ENCODE assay signal across 12 cellular contexts in the genomic region with DNA sequence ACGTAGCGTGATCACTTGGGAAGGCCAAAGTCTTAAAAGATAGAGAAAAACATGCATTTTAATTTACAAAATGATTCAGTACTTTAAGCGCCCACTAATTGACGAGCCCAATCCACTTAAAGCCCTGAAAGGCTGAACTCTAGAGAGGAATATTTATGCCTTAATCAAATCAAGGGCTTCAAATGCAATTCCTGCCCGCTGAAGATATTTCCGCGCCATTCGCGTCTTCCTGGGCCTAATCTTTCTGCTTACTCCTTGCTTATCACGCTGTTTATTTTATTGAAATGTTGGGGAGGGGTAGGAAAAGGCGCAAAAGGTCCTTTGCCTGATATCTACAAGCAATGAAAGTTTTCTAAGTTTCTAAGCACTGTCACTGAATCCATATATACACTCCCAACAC. TPM values are rescaled to one million over a fixed set of nuclear protein-coding genes. Genes with fewer than 3 reads are reported as not detected.
A peak's percentile ranks its signal among the peaks of the same experiment; 100 is the strongest.
DNase-seq lines count a peak whose midpoint lies in the region; ATAC-seq and TF ChIP-seq lines count a peak whose summit lies in the region.
"Had no signal": no experiment of that assay in that cellular context is flagged by ENCODE, and none has a peak within 500 bp of the region (broad histone marks: within the 10 kb centered on the region; RNA-seq: fewer than 3 reads in every experiment).

No MANE protein-coding gene starts in this region.

- intact Hi-C loops in right cardiac atrium (cut with DNase I): no loop called here
- intact Hi-C loops in gastrocnemius medialis (cut with DNase I; ENCODE audit: low total_unique reads): loop anchor here (5.0 to 10.0 kb wide), 3 partner anchors 547 to 775 kb away; no protein-coding TSS in a partner anchor
- intact Hi-C loops in activated T-helper 1 cell treated with anti-CD3 and anti-CD28 coated beads, Interleukin-12 subunit alpha, Interleukin-12 subunit beta, Interleukin-2, Interleukin-4 antibody, amounts not matched to agents 30 ng/mL and 10 ng/mL and 1 ng/mL, durations not matched to agents 14 hours and 24 hours and 36 hours (cut with micrococcal nuclease): loop anchor here (5.0 kb wide), 3 partner anchors 238 to 1208 kb away; a partner anchor contains a TSS

- POLR2A ChIA-PET in WTC11 (lab: Charles Lee): no interaction called here

- peaks cover 88% of the 10 kb centered on the region for H3K4me1 Mint-ChIP-seq in WTC11
- H3K4me1 Mint-ChIP-seq in activated T-helper 1 cell treated with anti-CD3 and anti-CD28 coated beads, Interleukin-12 subunit alpha, Interleukin-12 subunit beta, Interleukin-2, Interleukin-4 antibody, amounts not matched to agents 30 ng/mL and 10 ng/mL and 1 ng/mL, durations not matched to agents 14 hours and 24 hours and 36 hours (ENCODE audit: low read depth): peaks cover 13% of the 10 kb centered on the region
- H3K4me1 Mint-ChIP-seq in effector memory CD8-positive, alpha-beta T cell (ENCODE audit: low read depth in 2 of 2): peaks cover 9 to 16% of the 10 kb centered on the region in 2 donors

- peaks cover 98% of the 10 kb centered on the region for H3K27me3 Mint-ChIP-seq in WTC11 (ENCODE audit: low read depth)
- peaks cover 63% of the 10 kb centered on the region for H3K27me3 Mint-ChIP-seq in activated T-helper 1 cell treated with anti-CD3 and anti-CD28 coated beads, Interleukin-12 subunit alpha, Interleukin-12 subunit beta, Interleukin-2, Interleukin-4 antibody, amounts not matched to agents 30 ng/mL and 10 ng/mL and 1 ng/mL, durations not matched to agents 14 hours and 24 hours and 36 hours (ENCODE audit: insufficient read depth)
- peaks cover 66 to 98% of the 10 kb centered on the region in 2 donors for H3K27me3 Mint-ChIP-seq in effector memory CD8-positive, alpha-beta T cell

- CTCF ChIA-PET in WTC11 (lab: Charles Lee): interaction anchor here (0.7 kb wide), 1 partner anchor 200 kb away, joined by 3 read pairs; no protein-coding TSS in a partner anchor

- peak overlapping the region; percentile 91 for H3K4me3 ChIP-seq in right cardiac atrium (ENCODE audit: low read length)
- peak overlapping the region in 3 of 4 donors; percentile 65 to 88 (median 79) for H3K4me3 ChIP-seq in gastrocnemius medialis

- H3K4me3 Mint-ChIP-seq in WTC11: peak overlapping the region; percentile 41
- H3K4me3 Mint-ChIP-seq in activated T-helper 1 cell treated with anti-CD3 and anti-CD28 coated beads, Interleukin-12 subunit alpha, Interleukin-12 subunit beta, Interleukin-2, Interleukin-4 antibody, amounts not matched to agents 30 ng/mL and 10 ng/mL and 1 ng/mL, durations not matched to agents 14 hours and 24 hours and 36 hours: no peak overlapping the region
- H3K4me3 Mint-ChIP-seq in effector memory CD8-positive, alpha-beta T cell: no peak overlapping the region
- H3K4me3 Mint-ChIP-seq: activated T-helper 17 cell treated with anti-CD3 and anti-CD28 coated beads, Interleukin-2, amount 50 U/mL, for 72 hours had no signal

- 72% methylated on average over 11 of the region's 11 CpGs for WGBS in right cardiac atrium

- no peaks in the 10 kb centered on the region for H3K27me3 ChIP-seq in right cardiac atrium (ENCODE audit: control insufficient read depth, insufficient read depth)
- no peaks in the 10 kb centered on the region for H3K27me3 ChIP-seq in gastrocnemius medialis

- ATAC-seq in WTC11 (no peak), right cardiac atrium (no peak), gastrocnemius medialis (no peak)
- ATAC-seq in effector memory CD8-positive, alpha-beta T cell (replicated peaks): no peak
- ATAC-seq: activated T-helper 17 cell treated with anti-CD3 and anti-CD28 coated beads, Interleukin-2, amount 50 U/mL, for 72 hours had no signal

- H3K27ac ChIP-seq in right cardiac atrium (ENCODE audit: low read length): no peak overlapping the region
- peak overlapping the region; percentile 85 to 97 (median 94) for H3K27ac ChIP-seq in gastrocnemius medialis
- H3K27ac ChIP-seq: WERI-Rb-1 had no signal

- in situ Hi-C loops in gastrocnemius medialis (cut with MboI; ENCODE audit: low sequenced_read_pairs in 4 of 4): loop anchor here in 1 of 4 donors (25.0 kb wide), 1 partner anchor 657 kb away; no protein-coding TSS in a partner anchor

- no peak for TF ChIP-seq POLR2A in gastrocnemius medialis (IDR thresholded peaks at IDR 0.05)

- peaks cover 2% of the 10 kb centered on the region for H3K4me1 ChIP-seq in right cardiac atrium (ENCODE audit: control insufficient read depth, insufficient read depth, low read length)
- H3K4me1 ChIP-seq in gastrocnemius medialis: peaks cover 11 to 15% of the 10 kb centered on the region in 2 donors

- H3K27ac Mint-ChIP-seq in WTC11: no peak overlapping the region
- H3K27ac Mint-ChIP-seq in activated T-helper 1 cell treated with anti-CD3 and anti-CD28 coated beads, Interleukin-12 subunit alpha, Interleukin-12 subunit beta, Interleukin-2, Interleukin-4 antibody, amounts not matched to agents 30 ng/mL and 10 ng/mL and 1 ng/mL, durations not matched to agents 14 hours and 24 hours and 36 hours: no peak overlapping the region
- H3K27ac Mint-ChIP-seq in effector memory CD8-positive, alpha-beta T cell: no peak overlapping the region
- H3K27ac Mint-ChIP-seq: activated T-helper 17 cell treated with anti-CD3 and anti-CD28 coated beads, Interleukin-2, amount 50 U/mL, for 72 hours had no signal

- H3K36me3 ChIP-seq in gastrocnemius medialis: peaks cover 0 to 44% of the 10 kb centered on the region in 2 donors
- H3K36me3 ChIP-seq: transverse colon, WERI-Rb-1 had no signal

- no peaks in the 10 kb centered on the region for H3K9me3 ChIP-seq in right cardiac atrium (ENCODE audit: control insufficient read depth, low read length)
- H3K9me3 ChIP-seq in gastrocnemius medialis: no peaks in the 10 kb centered on the region
- H3K9me3 ChIP-seq: transverse colon had no signal

- H3K36me3 Mint-ChIP-seq in WTC11: no peaks in the 10 kb centered on the region
- H3K36me3 Mint-ChIP-seq in activated T-helper 1 cell treated with anti-CD3 and anti-CD28 coated beads, Interleukin-12 subunit alpha, Interleukin-12 subunit beta, Interleukin-2, Interleukin-4 antibody, amounts not matched to agents 30 ng/mL and 10 ng/mL and 1 ng/mL, durations not matched to agents 14 hours and 24 hours and 36 hours (ENCODE audit: low read depth): no peaks in the 10 kb centered on the region
- no peaks in the 10 kb centered on the region for H3K36me3 Mint-ChIP-seq in effector memory CD8-positive, alpha-beta T cell (ENCODE audit: insufficient read depth)

- H3K9me3 Mint-ChIP-seq in WTC11: no peaks in the 10 kb centered on the region
- H3K9me3 Mint-ChIP-seq in activated T-helper 1 cell treated with anti-CD3 and anti-CD28 coated beads, Interleukin-12 subunit alpha, Interleukin-12 subunit beta, Interleukin-2, Interleukin-4 antibody, amounts not matched to agents 30 ng/mL and 10 ng/mL and 1 ng/mL, durations not matched to agents 14 hours and 24 hours and 36 hours: no peaks in the 10 kb centered on the region
- no peaks in the 10 kb centered on the region for H3K9me3 Mint-ChIP-seq in effector memory CD8-positive, alpha-beta T cell
- H3K9me3 Mint-ChIP-seq: activated T-helper 17 cell treated with anti-CD3 and anti-CD28 coated beads, Interleukin-2, amount 50 U/mL, for 72 hours had no signal

- TF ChIP-seq CTCF in WTC11 (IDR thresholded peaks at IDR 0.05) (no peak), gastrocnemius medialis (IDR thresholded peaks at IDR 0.05 in 4 of 5, conservative IDR thresholded peaks at IDR 0.05 in 1 of 5) (no peak)

- DNase-seq in ELR (ENCODE audit: low read depth): peak; percentile 38
- no peak for DNase-seq in WTC11 (ENCODE audit: low spot score)
- no peak for DNase-seq in right cardiac atrium
- no peak for DNase-seq in gastrocnemius medialis
- DNase-seq in activated T-helper 1 cell treated with anti-CD3 and anti-CD28 coated beads, Interleukin-12 subunit alpha, Interleukin-12 subunit beta, Interleukin-2, Interleukin-4 antibody, amounts not matched to agents 30 ng/mL and 10 ng/mL and 1 ng/mL, durations not matched to agents 14 hours and 24 hours and 36 hours (ENCODE audit: low spot score): no peak
- no peak for DNase-seq in activated naive CD4-positive, alpha-beta T cell treated with anti-CD3 and anti-CD28 coated beads, Interleukin-2, amount 50 U/mL, for 16 hours
- no peak for DNase-seq in effector memory CD8-positive, alpha-beta T cell
- DNase-seq in SIG-M5 treated with dmso at 0.1 percent for 504 hours (lab: John Stamatoyannopoulos, UW; ENCODE audit: unreplicated experiment): no peak
- DNase-seq: NCI-H345, transverse colon, WERI-Rb-1 had no signal

TF ChIP-seq in WTC11, 78 proteins besides CTCF, POLR2A, EP300 and RAD21:
- TF ChIP-seq, protein P1, sequence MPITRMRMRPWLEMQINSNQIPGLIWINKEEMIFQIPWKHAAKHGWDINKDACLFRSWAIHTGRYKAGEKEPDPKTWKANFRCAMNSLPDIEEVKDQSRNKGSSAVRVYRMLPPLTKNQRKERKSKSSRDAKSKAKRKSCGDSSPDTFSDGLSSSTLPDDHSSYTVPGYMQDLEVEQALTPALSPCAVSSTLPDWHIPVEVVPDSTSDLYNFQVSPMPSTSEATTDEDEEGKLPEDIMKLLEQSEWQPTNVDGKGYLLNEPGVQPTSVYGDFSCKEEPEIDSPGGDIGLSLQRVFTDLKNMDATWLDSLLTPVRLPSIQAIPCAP (CRISPR knock-in tag; IDR thresholded peaks at IDR 0.05): no peak
- no peak for TF ChIP-seq SOX15 (CRISPR knock-in tag; IDR thresholded peaks at IDR 0.05)

RNA-seq across cellular contexts. Expression of a gene that starts 4.0 kb away (rescaled TPM):
- total RNA-seq in WTC11 (2021) (0.89 to 2.2 TPM (median 0.92 TPM) in 3 replicates), right cardiac atrium (10 to 100 TPM in 1 of 4 donors, 1 to 10 TPM in 3; 7.6 to 19.0 (median 9.0) TPM), gastrocnemius medialis (10 to 100 TPM in 3 of 4 donors, 1 to 10 TPM in 1; 7.5 to 16.7 (median 11.9) TPM)
- polyA plus RNA-seq in right cardiac atrium: 13.9 TPM
- not detected in 2 replicates for total RNA-seq in activated T-helper 1 cell treated with anti-CD3 and anti-CD28 coated beads, Interleukin-12 subunit alpha, Interleukin-12 subunit beta, Interleukin-2, Interleukin-4 antibody, amounts not matched to agents 30 ng/mL and 10 ng/mL and 1 ng/mL, durations not matched to agents 14 hours and 24 hours and 36 hours
- total RNA-seq: activated T-helper 17 cell treated with anti-CD3 and anti-CD28 coated beads, Interleukin-2, amount 50 U/mL, for 72 hours had no signal

Comparison
In these comparisons a context has a peak if more than half of its experiments do, and no peak if none do; other contexts are left out.
1. intact Hi-C loops: an anchor here in gastrocnemius medialis (5.0 to 10.0 kb wide) and activated T-helper 1 cell treated with anti-CD3 and anti-CD28 coated beads, Interleukin-12 subunit alpha, Interleukin-12 subunit beta, Interleukin-2, Interleukin-4 antibody, amounts not matched to agents 30 ng/mL and 10 ng/mL and 1 ng/mL, durations not matched to agents 14 hours and 24 hours and 36 hours (5.0 kb wide); none called in right cardiac atrium.